Comparison of ENCODE assay signal across 35 cellular contexts in genomic region chr6:18423426-18423825, GRCh38.
"Had no signal": no experiment of that assay in that cellular context is flagged by ENCODE, and none has a peak within 500 bp of the region (broad histone marks: within the 10 kb centered on the region; RNA-seq: fewer than 3 reads in every experiment).

No MANE protein-coding gene starts in this region.

- H3K36me3 Mint-ChIP-seq: activated CD8-positive, alpha-beta memory T cell treated with anti-CD3 and anti-CD28 coated beads, Interleukin-2, amount 10 ng/mL, durations not matched to agents 7 days and 5 days; activated naive CD8-positive, alpha-beta T cell treated with anti-CD3 and anti-CD28 coated beads for 36 hours had no signal

- FAIRE-seq: colon had no signal

- H3K4me1 ChIP-seq: adrenal gland, body of pancreas had no signal

- H3K27me3 Mint-ChIP-seq: activated B cell treated with CpG ODN at 0.5 μM for 24 hours; activated CD4-positive, alpha-beta memory T cell treated with anti-CD3 and anti-CD28 coated beads for 36 hours; activated CD4-positive, alpha-beta T cell treated with anti-CD3 and anti-CD28 coated beads for 36 hours; activated CD4-positive, alpha-beta T cell treated with anti-CD3 and anti-CD28 coated beads, Interleukin-2, amount 10 ng/mL, durations not matched to agents 24 days and 14 days; activated CD8-positive, alpha-beta memory T cell treated with anti-CD3 and anti-CD28 coated beads, Interleukin-2, amount 10 ng/mL, durations not matched to agents 7 days and 5 days; activated naive CD4-positive, alpha-beta T cell treated with anti-CD3 and anti-CD28 coated beads, Interleukin-2, amount 50 U/mL, for 24 hours; activated naive CD8-positive, alpha-beta T cell treated with anti-CD3 and anti-CD28 coated beads for 36 hours; activated naive CD8-positive, alpha-beta T cell treated with anti-CD3 and anti-CD28 coated beads, Interleukin-2, amount 50 U/mL, for 24 hours; effector memory CD8-positive, alpha-beta T cell had no signal

- H3K4me3 ChIP-seq: adrenal gland, body of pancreas, esophagus muscularis mucosa had no signal

- H3K36me3 ChIP-seq: adrenal gland, WERI-Rb-1 had no signal

- H3K27ac ChIP-seq: adrenal gland, body of pancreas, esophagus muscularis mucosa, WERI-Rb-1 had no signal

- H3K4me3 Mint-ChIP-seq: activated B cell treated with CpG ODN at 0.5 μM for 24 hours; activated CD4-positive, alpha-beta memory T cell treated with anti-CD3 and anti-CD28 coated beads for 36 hours; activated CD4-positive, alpha-beta T cell treated with anti-CD3 and anti-CD28 coated beads for 36 hours; activated CD4-positive, alpha-beta T cell treated with anti-CD3 and anti-CD28 coated beads, Interleukin-2, amount 10 ng/mL, durations not matched to agents 24 days and 14 days; activated CD8-positive, alpha-beta memory T cell treated with anti-CD3 and anti-CD28 coated beads, Interleukin-2, amount 10 ng/mL, durations not matched to agents 7 days and 5 days; activated CD8-positive, alpha-beta T cell treated with anti-CD3 and anti-CD28 coated beads, Interleukin-2, amount 10 ng/mL, durations not matched to agents 7 days and 5 days; activated naive CD4-positive, alpha-beta T cell treated with anti-CD3 and anti-CD28 coated beads for 36 hours; activated naive CD4-positive, alpha-beta T cell treated with anti-CD3 and anti-CD28 coated beads, Interleukin-2, amount 50 U/mL, for 24 hours; activated naive CD8-positive, alpha-beta T cell treated with anti-CD3 and anti-CD28 coated beads for 36 hours; activated naive CD8-positive, alpha-beta T cell treated with anti-CD3 and anti-CD28 coated beads, Interleukin-2, amount 50 U/mL, for 24 hours; activated T-helper 1 cell treated with anti-CD3 and anti-CD28 coated beads, Interleukin-12 subunit alpha, Interleukin-12 subunit beta, Interleukin-2, Interleukin-4 antibody, amounts not matched to agents 30 ng/mL and 10 ng/mL and 1 ng/mL, durations not matched to agents 14 hours and 24 hours and 36 hours; effector memory CD8-positive, alpha-beta T cell; T-helper 1 cell treated with Interleukin-12 subunit alpha and Interleukin-12 subunit beta and Interleukin-4 antibody, amounts not matched to agents 30 μg/mL and 1 μg/mL, for 36 hours; T-helper 2 cell treated with Interferon-gamma antibody and Interleukin-4, amounts not matched to agents 5 μg/mL and 100 μg/mL, for 36 hours had no signal

- DNase-seq: activated B cell treated with CpG ODN at 0.5 μM for 24 hours; activated CD4-positive, alpha-beta memory T cell treated with anti-CD3 and anti-CD28 coated beads for 36 hours; activated CD4-positive, alpha-beta T cell treated with anti-CD3 and anti-CD28 coated beads for 36 hours; activated CD4-positive, alpha-beta T cell treated with anti-CD3 and anti-CD28 coated beads, Interleukin-2, amount 10 ng/mL, durations not matched to agents 24 days and 14 days; activated CD8-positive, alpha-beta memory T cell treated with anti-CD3 and anti-CD28 coated beads, Interleukin-2, amount 10 ng/mL, durations not matched to agents 7 days and 5 days; activated CD8-positive, alpha-beta memory T cell treated with anti-CD3 and anti-CD28 coated beads, Interleukin-2, amount 50 U/mL, for 4 hours; activated CD8-positive, alpha-beta T cell treated with anti-CD3 and anti-CD28 coated beads, Interleukin-2, amount 10 ng/mL, durations not matched to agents 7 days and 5 days; activated effector memory CD4-positive, alpha-beta T cell treated with anti-CD3 and anti-CD28 coated beads, Interleukin-2, amount 50 U/mL, for 16 hours; activated naive CD4-positive, alpha-beta T cell treated with anti-CD3 and anti-CD28 coated beads for 36 hours; activated naive CD8-positive, alpha-beta T cell treated with anti-CD3 and anti-CD28 coated beads for 36 hours; activated naive CD8-positive, alpha-beta T cell treated with anti-CD3 and anti-CD28 coated beads, Interleukin-2, amount 50 U/mL, for 24 hours; activated T-cell treated with anti-CD3 and anti-CD28 coated beads, Interleukin-2, amount 50 U/mL, for 1 hour; activated T-cell treated with anti-CD3 and anti-CD28 coated beads, Interleukin-2, amount 50 U/mL, for 48 hours; adrenal gland; amygdala; aorta; body of pancreas; caudate nucleus; cortex of kidney; dermis blood vessel endothelial cell; effector CD4-positive, alpha-beta T cell; effector memory CD8-positive, alpha-beta T cell; erythroblast; foreskin melanocyte; head of caudate nucleus; T1000; WERI-Rb-1 had no signal

- H3K27me3 ChIP-seq: adrenal gland, body of pancreas, esophagus muscularis mucosa had no signal

- H3K9me3 ChIP-seq: adrenal gland, body of pancreas, esophagus muscularis mucosa had no signal

- H3K9me3 Mint-ChIP-seq: activated B cell treated with CpG ODN at 0.5 μM for 24 hours; activated CD4-positive, alpha-beta memory T cell treated with anti-CD3 and anti-CD28 coated beads for 36 hours; activated naive CD4-positive, alpha-beta T cell treated with anti-CD3 and anti-CD28 coated beads for 36 hours; activated naive CD4-positive, alpha-beta T cell treated with anti-CD3 and anti-CD28 coated beads, Interleukin-2, amount 50 U/mL, for 24 hours; activated naive CD8-positive, alpha-beta T cell treated with anti-CD3 and anti-CD28 coated beads for 36 hours; activated naive CD8-positive, alpha-beta T cell treated with anti-CD3 and anti-CD28 coated beads, Interleukin-2, amount 50 U/mL, for 24 hours; activated T-helper 2 cell treated with anti-CD3 and anti-CD28 coated beads, Interferon-gamma antibody, Interleukin-2, Interleukin-4, amounts not matched to agents 10 μg/mL and 5 μg/mL and 100 μg/mL, durations not matched to agents 14 hours and 24 hours and 36 hours; effector memory CD8-positive, alpha-beta T cell; T-helper 1 cell treated with Interleukin-12 subunit alpha and Interleukin-12 subunit beta and Interleukin-4 antibody, amounts not matched to agents 30 μg/mL and 1 μg/mL, for 36 hours; T-helper 2 cell treated with Interferon-gamma antibody and Interleukin-4, amounts not matched to agents 5 μg/mL and 100 μg/mL, for 36 hours had no signal

- ATAC-seq: activated CD4-positive, alpha-beta T cell treated with anti-CD3 and anti-CD28 coated beads for 36 hours; activated CD4-positive, CD25-positive, alpha-beta regulatory T cell treated with anti-CD3 and anti-CD28 coated beads, Interleukin-2, amount 50 U/mL, for 24 hours; activated CD8-positive, alpha-beta memory T cell treated with anti-CD3 and anti-CD28 coated beads, Interleukin-2, amount 10 ng/mL, durations not matched to agents 7 days and 5 days; activated CD8-positive, alpha-beta T cell treated with anti-CD3 and anti-CD28 coated beads, Interleukin-2, amount 10 ng/mL, durations not matched to agents 7 days and 5 days; activated naive CD8-positive, alpha-beta T cell treated with anti-CD3 and anti-CD28 coated beads, Interleukin-2, amount 50 U/mL, for 24 hours; body of pancreas; effector memory CD8-positive, alpha-beta T cell had no signal

- H3K27ac Mint-ChIP-seq: activated B cell treated with CpG ODN at 0.5 μM for 24 hours; activated CD4-positive, alpha-beta memory T cell treated with anti-CD3 and anti-CD28 coated beads for 36 hours; activated CD4-positive, alpha-beta T cell treated with anti-CD3 and anti-CD28 coated beads for 36 hours; activated CD4-positive, alpha-beta T cell treated with anti-CD3 and anti-CD28 coated beads, Interleukin-2, amount 10 ng/mL, durations not matched to agents 24 days and 14 days; activated CD8-positive, alpha-beta memory T cell treated with anti-CD3 and anti-CD28 coated beads, Interleukin-2, amount 10 ng/mL, durations not matched to agents 7 days and 5 days; activated CD8-positive, alpha-beta T cell treated with anti-CD3 and anti-CD28 coated beads, Interleukin-2, amount 10 ng/mL, durations not matched to agents 7 days and 5 days; activated naive CD4-positive, alpha-beta T cell treated with anti-CD3 and anti-CD28 coated beads for 36 hours; activated naive CD4-positive, alpha-beta T cell treated with anti-CD3 and anti-CD28 coated beads, Interleukin-2, amount 50 U/mL, for 24 hours; activated naive CD8-positive, alpha-beta T cell treated with anti-CD3 and anti-CD28 coated beads for 36 hours; activated naive CD8-positive, alpha-beta T cell treated with anti-CD3 and anti-CD28 coated beads, Interleukin-2, amount 50 U/mL, for 24 hours; activated T-helper 1 cell treated with anti-CD3 and anti-CD28 coated beads, Interleukin-12 subunit alpha, Interleukin-12 subunit beta, Interleukin-2, Interleukin-4 antibody, amounts not matched to agents 30 ng/mL and 10 ng/mL and 1 ng/mL, durations not matched to agents 14 hours and 24 hours and 36 hours; activated T-helper 2 cell treated with anti-CD3 and anti-CD28 coated beads, Interferon-gamma antibody, Interleukin-2, Interleukin-4, amounts not matched to agents 10 μg/mL and 5 μg/mL and 100 μg/mL, durations not matched to agents 14 hours and 24 hours and 36 hours; effector memory CD8-positive, alpha-beta T cell; T-helper 1 cell treated with Interleukin-12 subunit alpha and Interleukin-12 subunit beta and Interleukin-4 antibody, amounts not matched to agents 30 μg/mL and 1 μg/mL, for 36 hours; T-helper 2 cell treated with Interferon-gamma antibody and Interleukin-4, amounts not matched to agents 5 μg/mL and 100 μg/mL, for 36 hours had no signal
